ENCODE assay signal across 1 cellular context in genomic region chr15:40069178-40070165, GRCh38.
TF ChIP-seq lines count a peak whose summit lies in the region.

No MANE protein-coding gene starts in this region.

TF ChIP-seq in GM12878, 131 proteins besides CTCF, POLR2A, EP300 and RAD21 (continued from another document and continues in another):
- TF ChIP-seq SKIL (IDR thresholded peaks at IDR 0.05; ENCODE audit: low read depth, poor library complexity, severe bottlenecking) (no peak), SMAD5 (IDR thresholded peaks at IDR 0.05; ENCODE audit: low read depth) (no peak), MEF2A (IDR thresholded peaks at IDR 0.05; ENCODE audit: insufficient read depth, low read depth, low read length) (no peak), CEBPB (IDR thresholded peaks at IDR 0.05; ENCODE audit: borderline replicate concordance in 1 of 2, low read depth in 2 of 2, low read length in 2 of 2) (no peak), ATF2 (IDR thresholded peaks at IDR 0.05; ENCODE audit: low read length) (no peak), E2F4 (IDR thresholded peaks at IDR 0.05; ENCODE audit: low read depth, low read length) (no peak), SIX5 (IDR thresholded peaks at IDR 0.05; ENCODE audit: low read depth, low read length, severe bottlenecking) (no peak), TCF12 (IDR thresholded peaks at IDR 0.05; ENCODE audit: low read depth, low read length) (peak; percentile 25; the same call in 1 of the 2 replicates), ZBTB33 (IDR thresholded peaks at IDR 0.05) (no peak), RFX5 (IDR thresholded peaks at IDR 0.05; ENCODE audit: low read depth, low read length) (no peak), DPF2 (IDR thresholded peaks at IDR 0.05) (peak; percentile 95), SUZ12 (IDR thresholded peaks at IDR 0.05; ENCODE audit: unreplicated experiment) (no peak), ATF3 (IDR thresholded peaks at IDR 0.05; ENCODE audit: borderline replicate concordance, extremely low read depth, low read depth, low read length) (no peak), EED (IDR thresholded peaks at IDR 0.05; ENCODE audit: low read depth) (peak; percentile 69; the same call in 1 of the 2 replicates), POLR2AphosphoS2 (IDR thresholded peaks at IDR 0.05; ENCODE audit: low read depth, low read length) (no peak), USF1 (IDR thresholded peaks at IDR 0.05; ENCODE audit: borderline replicate concordance, extremely low read length, insufficient read depth, low read depth, low read length) (no peak), ZNF687 (IDR thresholded peaks at IDR 0.05) (peak; percentile 99), LARP7 (IDR thresholded peaks at IDR 0.05) (peak; percentile 71), PAX5 (IDR thresholded peaks at IDR 0.05; ENCODE audit: borderline replicate concordance, low read depth, low read length) (peak; percentile 90; the same call in 1 of the 2 replicates), ZSCAN29 (IDR thresholded peaks at IDR 0.05) (no peak), POU2F2 (IDR thresholded peaks at IDR 0.05; ENCODE audit: borderline replicate concordance, low read depth, low read length) (peak; percentile 52; the same call in 1 of the 3 replicates), FOS (IDR thresholded peaks at IDR 0.05; ENCODE audit: borderline replicate concordance, extremely low read depth, insufficient read length) (no peak), CREB1 (IDR thresholded peaks at IDR 0.05; ENCODE audit: low read depth) (no peak), TCF3 (IDR thresholded peaks at IDR 0.05; ENCODE audit: borderline replicate concordance, insufficient read depth, low read depth, low read length) (peak; percentile 83; the same call in 1 of the 2 replicates), NRF1 (conservative IDR thresholded peaks at IDR 0.05; ENCODE audit: low read depth, low read length) (no peak), SREBF1 (IDR thresholded peaks at IDR 0.05; ENCODE audit: low read length) (no peak), NFYA (IDR thresholded peaks at IDR 0.05; ENCODE audit: borderline replicate concordance, low read depth, low read length) (no peak), KDM1A (IDR thresholded peaks at IDR 0.05; ENCODE audit: borderline replicate concordance) (no peak), NBN (IDR thresholded peaks at IDR 0.05) (peak; percentile 67; the same call in 1 of the 2 replicates), SUPT20H (IDR thresholded peaks at IDR 0.05; ENCODE audit: borderline replicate concordance, control insufficient read depth, low read depth, low read length) (no peak), BCL3 (IDR thresholded peaks at IDR 0.05; ENCODE audit: borderline replicate concordance, insufficient read depth, low read depth, low read length, poor library complexity, severe bottlenecking) (no peak), ZNF592 (IDR thresholded peaks at IDR 0.05) (peak; percentile 94), RELB (IDR thresholded peaks at IDR 0.05; ENCODE audit: low read depth) (peak; percentile 43; the same call in 1 of the 2 replicates)
